In genomic region chr5:169742773-169743296, GRCh38 we compare ENCODE assay signal across 14 cellular contexts.
A peak's percentile ranks its signal among the peaks of the same experiment; 100 is the strongest.
DNase-seq lines count a peak whose midpoint lies in the region; ATAC-seq and TF ChIP-seq lines count a peak whose summit lies in the region.
"Had no signal": no experiment of that assay in that cellular context is flagged by ENCODE, and none has a peak within 500 bp of the region (broad histone marks: within the 10 kb centered on the region; RNA-seq: fewer than 3 reads in every experiment).

No MANE protein-coding gene starts in this region.

- H3K4me2 ChIP-seq in PC-3 (ENCODE audit: low read length): peak overlapping the region; percentile 71

- H3K9me2 ChIP-seq in PC-3 (replicated peaks; ENCODE audit: low read length): no peaks in the 10 kb centered on the region

- H3K36me3 Mint-ChIP-seq in osteocyte (ENCODE audit: unreplicated experiment): no peaks in the 10 kb centered on the region

- H3K4me1 Mint-ChIP-seq in osteocyte (ENCODE audit: unreplicated experiment): peaks cover 48% of the 10 kb centered on the region
- H3K4me1 Mint-ChIP-seq: activated naive CD4-positive, alpha-beta T cell treated with anti-CD3 and anti-CD28 coated beads, Interleukin-2, amount 10 ng/mL, durations not matched to agents 7 days and 5 days; neural crest cell had no signal

- H3K36me3 ChIP-seq in PC-3 (ENCODE audit: low read depth, low read length): no peaks in the 10 kb centered on the region

- H3K27ac Mint-ChIP-seq in osteocyte (ENCODE audit: unreplicated experiment): peak overlapping the region; percentile 82
- H3K27ac Mint-ChIP-seq: activated naive CD4-positive, alpha-beta T cell treated with anti-CD3 and anti-CD28 coated beads, Interleukin-2, amount 10 ng/mL, durations not matched to agents 7 days and 5 days; T-helper 1 cell treated with Interleukin-12 subunit alpha and Interleukin-12 subunit beta and Interleukin-4 antibody, amounts not matched to agents 30 μg/mL and 1 μg/mL, for 36 hours had no signal

- no peak overlapping the region for H3K4me3 Mint-ChIP-seq in osteocyte (ENCODE audit: unreplicated experiment)
- H3K4me3 Mint-ChIP-seq: activated naive CD4-positive, alpha-beta T cell treated with anti-CD3 and anti-CD28 coated beads, Interleukin-2, amount 10 ng/mL, durations not matched to agents 7 days and 5 days; neural crest cell; T-helper 1 cell treated with Interleukin-12 subunit alpha and Interleukin-12 subunit beta and Interleukin-4 antibody, amounts not matched to agents 30 μg/mL and 1 μg/mL, for 36 hours had no signal

- H3K4me1 ChIP-seq in PC-3 (ENCODE audit: insufficient read depth, low read length): peaks cover 42% of the 10 kb centered on the region

- H3F3A ChIP-seq in PC-3 (ENCODE audit: low read length, unreplicated experiment): peaks cover 8% of the 10 kb centered on the region

- no peaks in the 10 kb centered on the region for H3K27me3 ChIP-seq in PC-3 (ENCODE audit: low read length)

- H4K20me1 ChIP-seq in PC-3 (ENCODE audit: low read length): no peaks in the 10 kb centered on the region

- H2AFZ ChIP-seq in PC-3 (ENCODE audit: low read length): peak overlapping the region; percentile 62

- H3K9me3 Mint-ChIP-seq in osteocyte (ENCODE audit: unreplicated experiment): no peaks in the 10 kb centered on the region
- H3K9me3 Mint-ChIP-seq: activated naive CD4-positive, alpha-beta T cell treated with anti-CD3 and anti-CD28 coated beads, Interleukin-2, amount 10 ng/mL, durations not matched to agents 7 days and 5 days; neural crest cell; T-helper 1 cell treated with Interleukin-12 subunit alpha and Interleukin-12 subunit beta and Interleukin-4 antibody, amounts not matched to agents 30 μg/mL and 1 μg/mL, for 36 hours had no signal

- ATAC-seq in PC-3: peak; percentile 87
- peak; percentile 23 for ATAC-seq in esophagus mucosa
- ATAC-seq in GM21528 (IDR thresholded peaks at IDR 0.05; ENCODE audit: low FRiP score, unreplicated experiment): no peak

- H3K27ac ChIP-seq in PC-3 (ENCODE audit: low read length): peak overlapping the region; percentile 83

- no peaks in the 10 kb centered on the region for H3K27me3 Mint-ChIP-seq in osteocyte (ENCODE audit: unreplicated experiment)
- H3K27me3 Mint-ChIP-seq: activated naive CD4-positive, alpha-beta T cell treated with anti-CD3 and anti-CD28 coated beads, Interleukin-2, amount 10 ng/mL, durations not matched to agents 7 days and 5 days had no signal

- peak overlapping the region; percentile 35; the same call in 1 of the 2 replicates for H3K9ac ChIP-seq in PC-3 (ENCODE audit: low read length)

- peak overlapping the region; percentile 20; the same call in 1 of the 2 replicates for H3K4me3 ChIP-seq in PC-3 (ENCODE audit: low read length)

- H3K9me3 ChIP-seq in PC-3 (ENCODE audit: low read length): no peaks in the 10 kb centered on the region

- no peak for TF ChIP-seq CTCF in PC-3 (conservative IDR thresholded peaks at IDR 0.05; ENCODE audit: low read depth, low read length)
- no peak for TF ChIP-seq CTCF in osteocyte (IDR thresholded peaks at IDR 0.05)

- no peaks in the 10 kb centered on the region for H3K79me2 ChIP-seq in PC-3 (ENCODE audit: low read length)

- POLR2A ChIA-PET in PC-3 (lab: Charles Lee; ENCODE audit: unreplicated experiment): interaction anchor here (0.7 kb wide), 1 partner anchor 682 kb away, joined by 4 read pairs; no protein-coding TSS in a partner anchor

- DNase-seq in Daoy (ENCODE audit: low read depth) (peak; percentile 79), PC-3 (peak; percentile 88), osteocyte (ENCODE audit: extremely low spot score, unreplicated experiment) (peak; percentile 86), mesenteric fat pad (ENCODE audit: low spot score) (no peak), DMS114 treated with DMSO at 0.1 percent for 48 hours (lab: John Stamatoyannopoulos, UW; ENCODE audit: unreplicated experiment) (no peak)
- no peak for DNase-seq in activated naive CD4-positive, alpha-beta T cell treated with Interleukin-2 at 50 U/mL for 16 hours
- DNase-seq: activated naive CD4-positive, alpha-beta T cell treated with anti-CD3 and anti-CD28 coated beads, Interleukin-2, amount 10 ng/mL, durations not matched to agents 7 days and 5 days; DMS79 treated with DMSO at 0.1 percent for 48 hours; effector memory CD4-positive, alpha-beta T cell; NCI-H1436 treated with DMSO at 0.1 percent for 48 hours had no signal

- intact Hi-C loops in PC-3 (cut with micrococcal nuclease): loop anchor here (2.0 kb wide), 2 partner anchors 26 to 46 kb away; no protein-coding TSS in a partner anchor

- CTCF ChIA-PET in PC-3 (lab: Charles Lee): interaction anchor here (0.6 to 1.0 kb wide), 2 partner anchors 150 to 238 kb away, joined by 3 read pairs; no protein-coding TSS in a partner anchor

- BruUV-seq in PC-3 (replicated peaks; lab: Mats Ljungman, UMichigan): no TSS peak

Comparison
In these comparisons a context has a peak if more than half of its experiments do, and no peak if none do; other contexts are left out.
1. DNase-seq: peak in Daoy (single experiment), PC-3 (single experiment) and osteocyte (single experiment); none in mesenteric fat pad (single experiment), activated naive CD4-positive, alpha-beta T cell treated with Interleukin-2 at 50 U/mL for 16 hours (single experiment) and DMS114 treated with DMSO at 0.1 percent for 48 hours (single experiment).